ENCODE assay signal across 11 cellular contexts in genomic region chr3:132003685-132004084, GRCh38. TPM values are rescaled to one million over a fixed set of nuclear protein-coding genes. Genes with fewer than 3 reads are reported as not detected.
"Had no signal": no experiment of that assay in that cellular context is flagged by ENCODE, and none has a peak within 500 bp of the region (broad histone marks: within the 10 kb centered on the region; RNA-seq: fewer than 3 reads in every experiment).

No MANE protein-coding gene starts in this region.

- FAIRE-seq: H54 had no signal

- H3K4me3 ChIP-seq: GM23248 had no signal

- H3K4me2 ChIP-seq: KMS-11 had no signal

- H3K27ac ChIP-seq: HL-60, KMS-11 had no signal

- DNase-seq: GM23248, GOT3, H9, HCEC 1CT, Kasumi-1, KBM-7 had no signal

- H2AFZ ChIP-seq: GM23248 had no signal

- H3K9ac ChIP-seq: GM23248, KMS-11 had no signal

RNA-seq across cellular contexts. Expression of gene CPNE4, which starts 31.1 kb away (rescaled TPM):
- total RNA-seq: HT1080 had no signal
- polyA plus RNA-seq: IgD-negative memory B cell had no signal
